Comparison of ENCODE assay signal across 9 cellular contexts in the genomic region with DNA sequence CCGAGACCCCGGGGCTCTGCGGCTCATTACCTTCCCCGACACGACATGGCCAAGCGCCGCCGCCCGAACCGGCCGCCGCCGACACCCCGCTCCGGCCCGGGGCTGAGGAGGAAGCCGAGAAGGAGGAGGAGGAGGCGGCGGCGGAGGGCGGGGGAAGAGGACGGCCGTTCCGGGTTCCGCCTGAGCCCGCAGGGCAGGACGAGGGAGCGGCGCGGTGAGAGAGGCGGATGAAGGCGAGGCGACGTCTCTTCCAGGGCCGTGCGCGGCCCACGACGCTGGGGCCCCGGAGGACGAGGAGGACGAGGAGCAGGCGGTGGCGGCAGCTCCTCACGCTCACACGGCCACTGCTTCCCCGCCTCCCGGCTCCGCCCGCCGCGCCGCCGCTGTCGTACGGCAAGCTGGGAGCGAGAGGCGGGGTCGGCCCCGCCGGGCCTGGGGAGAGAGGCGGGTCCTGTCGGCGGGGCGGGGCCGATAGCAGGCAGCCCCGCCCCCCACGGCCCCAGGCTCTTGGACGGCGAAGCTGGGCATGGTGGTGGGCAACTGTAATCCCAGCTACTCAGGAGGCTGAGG. TPM values are rescaled to one million over a fixed set of nuclear protein-coding genes. Genes with fewer than 3 reads are reported as not detected.
A peak's percentile ranks its signal among the peaks of the same experiment; 100 is the strongest.
DNase-seq lines count a peak whose midpoint lies in the region; ATAC-seq and TF ChIP-seq lines count a peak whose summit lies in the region.
"Not testable (repeated sequence)": the region's sequence is repeated elsewhere in the genome, so short reads cannot be mapped to it uniquely, and the experiment has no call there.
"Had no signal": no experiment of that assay in that cellular context is flagged by ENCODE, and none has a peak within 500 bp of the region (broad histone marks: within the 10 kb centered on the region; RNA-seq: fewer than 3 reads in every experiment).

No MANE protein-coding gene starts in this region.

- not testable (repeated sequence) for H3K36me3 Mint-ChIP-seq in neural progenitor cell

- H3K79me2 ChIP-seq in MM.1S (ENCODE audit: low read length) (peaks cover 26% of the 10 kb centered on the region), neural progenitor cell (ENCODE audit: low read depth) (peaks cover 42% of the 10 kb centered on the region)

- not testable (repeated sequence) for H3K27ac Mint-ChIP-seq in neural progenitor cell

- H3K4me3 ChIP-seq in HEK293 (ENCODE audit: low read depth, low read length): peak overlapping the region; percentile 92
- H3K4me3 ChIP-seq in MM.1S (ENCODE audit: low read length): peak overlapping the region; percentile 76
- peak overlapping the region; percentile 82 for H3K4me3 ChIP-seq in SJSA1
- H3K4me3 ChIP-seq in neural progenitor cell: peak overlapping the region; percentile 88
- H3K4me3 ChIP-seq in stomach: peak overlapping the region; percentile 45 to 85 (median 72)

- peaks cover 13% of the 10 kb centered on the region for H3K4me1 Mint-ChIP-seq in neural progenitor cell

- TF ChIP-seq POLR2A in stomach (IDR thresholded peaks at IDR 0.05): not testable (repeated sequence)

- H3K36me3 ChIP-seq in ES-I3 (ENCODE audit: insufficient read depth, low read length); HEK293 (ENCODE audit: control insufficient read depth in 2 of 2, insufficient read depth in 1 of 2, low read length in 2 of 2); MM.1S (replicated peaks; ENCODE audit: insufficient read depth, low read length); SJSA1; neural progenitor cell; stomach: not testable (repeated sequence)

- DNase-seq in MM.1S (peak; percentile 70), SJSA1 (ENCODE audit: low read depth in 1 of 2, low spot score in 2 of 2) (peak; percentile 86 to 93), foreskin keratinocyte (peak; percentile 67 to 76), neural progenitor cell (ENCODE audit: low spot score) (peak; percentile 92), stomach (peak; percentile 90)
- peak in 3 of 4 experiments; percentile 58 to 76 (median 60) for DNase-seq in activated naive CD4-positive, alpha-beta T cell (lab: John Stamatoyannopoulos, UW)

- ATAC-seq in foreskin keratinocyte: peak; percentile 84

- H2AFZ ChIP-seq in MM.1S (ENCODE audit: low read length) (peak overlapping the region; percentile 59), neural progenitor cell (replicated peaks) (peak overlapping the region; percentile 89)

- H3K9me2 ChIP-seq in MM.1S (replicated peaks; ENCODE audit: insufficient read depth, low read length): not testable (repeated sequence)

- POLR2A ChIA-PET in HEK293 (lab: Yijun Ruan, JAX): interaction anchor here (0.5 to 2.1 kb wide), 13 partner anchors 9 to 454 kb away, joined by 3 to 10 read pairs (median 3); partner anchors contain the start of genes CD2BP2, TBC1D10B and ZNF48

- peak overlapping the region; percentile 81 for H3K4me3 Mint-ChIP-seq in neural progenitor cell

- 0 to 1% (median 0%) methylated on average over 33 to 70 of the region's 70 CpGs for WGBS in stomach, 5 donors

- H3F3A ChIP-seq in MM.1S (ENCODE audit: insufficient read depth, low read length); neural progenitor cell (ENCODE audit: low read depth): not testable (repeated sequence)

- H4K20me1 ChIP-seq in MM.1S (ENCODE audit: insufficient read depth, low read length); neural progenitor cell (ENCODE audit: low read depth): not testable (repeated sequence)

- H3K27me3 ChIP-seq in MM.1S (replicated peaks; ENCODE audit: insufficient read depth, low read length); SJSA1 (replicated peaks); foreskin keratinocyte; neural progenitor cell; stomach: not testable (repeated sequence)

- not testable (repeated sequence) for H3K9me3 Mint-ChIP-seq in neural progenitor cell

- intact Hi-C loops in stomach (cut with DNase I; ENCODE audit: low total_unique reads): not testable (repeated sequence)

- not testable (repeated sequence) for H3K9me3 ChIP-seq in ES-I3 (ENCODE audit: control insufficient read depth, insufficient read depth, low read length); HEK293 (ENCODE audit: control insufficient read depth, insufficient read depth, low read depth, low read length); MM.1S (replicated peaks; ENCODE audit: insufficient read depth, low read length); SJSA1 (replicated peaks); neural progenitor cell (ENCODE audit: low read depth); stomach

- TF ChIP-seq EP300 in stomach (IDR thresholded peaks at IDR 0.05): not testable (repeated sequence)

- peak overlapping the region; percentile 80; the same call in 1 of the 2 replicates for H3K9ac ChIP-seq in ES-I3 (ENCODE audit: low read depth, low read length)
- peak overlapping the region; percentile 67 for H3K9ac ChIP-seq in MM.1S (ENCODE audit: low read length)
- peak overlapping the region; percentile 66 for H3K9ac ChIP-seq in neural progenitor cell

- H3K27ac ChIP-seq in HEK293 (ENCODE audit: extremely low read depth, low read depth, low read length) (peak overlapping the region; percentile 87), MM.1S (ENCODE audit: low read length) (peak overlapping the region; percentile 79), SJSA1 (peak overlapping the region; percentile 83), foreskin keratinocyte (peak overlapping the region; percentile 97), neural progenitor cell (peak overlapping the region; percentile 95), stomach (peak overlapping the region; percentile 94 to 98 (median 98))

- not testable (repeated sequence) for TF ChIP-seq CTCF in HEK293 (tag by site-specific recombination; IDR thresholded peaks at IDR 0.05); MM.1S (IDR thresholded peaks at IDR 0.05; ENCODE audit: low read length); foreskin keratinocyte (conservative IDR thresholded peaks at IDR 0.05); neural progenitor cell (IDR thresholded peaks at IDR 0.05); stomach (IDR thresholded peaks at IDR 0.05)

- not testable (repeated sequence) for H3K4me1 ChIP-seq in ES-I3 (ENCODE audit: insufficient read depth, low read length); HEK293 (ENCODE audit: control insufficient read depth, insufficient read depth, low read length); MM.1S (ENCODE audit: low read length); SJSA1 (replicated peaks); foreskin keratinocyte; neural progenitor cell
- H3K4me1 ChIP-seq in stomach: peaks cover 6 to 13% (median 9%) of the 10 kb centered on the region in 4 donors

- not testable (repeated sequence) for H3K27me3 Mint-ChIP-seq in neural progenitor cell (ENCODE audit: insufficient read depth, low read depth)

- CTCF ChIA-PET in HEK293 (lab: Yijun Ruan, JAX): interaction anchor here (0.5 to 1.6 kb wide), 2 partner anchors 28 to 74 kb away, joined by 3 to 6 read pairs; no protein-coding TSS in a partner anchor

- H3K4me2 ChIP-seq in MM.1S (ENCODE audit: low read depth, low read length) (peak overlapping the region; percentile 85; the same call in 1 of the 2 replicates), neural progenitor cell (peak overlapping the region; percentile 71)

TF ChIP-seq in HEK293, 187 proteins besides CTCF, POLR2A, EP300 and RAD21 (continues in another document):
- 0 out of 2 replicates have a peak, but pooled peaks have one; percentile 46 for TF ChIP-seq IKZF3 (tag by site-specific recombination; IDR thresholded peaks at IDR 0.05)
- TF ChIP-seq KLF7 (tag by site-specific recombination; IDR thresholded peaks at IDR 0.05; ENCODE audit: borderline replicate concordance): peak; percentile 63; the same call in 1 of the 2 replicates
- TF ChIP-seq ZSCAN30 (tag by site-specific recombination; IDR thresholded peaks at IDR 0.05): peak; percentile 6; the same call in 1 of the 2 replicates
- peak; percentile 98 for TF ChIP-seq ZBTB20 (tag by site-specific recombination; IDR thresholded peaks at IDR 0.05)
- TF ChIP-seq KLF8 (tag by site-specific recombination; IDR thresholded peaks at IDR 0.05): peak; percentile 72

RNA-seq across cellular contexts. Expression of gene CD2BP2, which starts 20.0 kb away (rescaled TPM):
- total RNA-seq in SJSA1 (2014; rRNA removed; shearing (Covaris generic)): 55.8 and 60.7 TPM in 2 replicates
- total RNA-seq in foreskin keratinocyte: 60.4 and 62.5 TPM in 2 replicates
- 73.4 and 81.2 TPM in 2 replicates for polyA plus RNA-seq in foreskin keratinocyte
- total RNA-seq in neural progenitor cell (ENCODE audit: low replicate concordance): 30.4 and 55.1 TPM in 2 replicates
- 10 to 100 TPM in 4 of 5 donors, 1 to 10 TPM in 1; 8.8 to 30.8 (median 18.3) TPM for total RNA-seq in stomach
- polyA plus RNA-seq in stomach: 10 to 100 TPM; 37.1 to 45.2 (median 41.4) TPM

RNA-seq across cellular contexts. Expression of gene TBC1D10B, which starts 35.2 kb away (rescaled TPM):
- total RNA-seq in SJSA1 (2014; rRNA removed; shearing (Covaris generic)): 25.8 and 42.5 TPM in 2 replicates
- total RNA-seq in foreskin keratinocyte: 32.1 and 32.9 TPM in 2 replicates
- polyA plus RNA-seq in foreskin keratinocyte: 33.8 and 34.6 TPM in 2 replicates
- total RNA-seq in neural progenitor cell (ENCODE audit: low replicate concordance): 8.2 and 23.4 TPM in 2 replicates
- 10 to 100 TPM; 25.1 to 89.2 (median 33.2) TPM for total RNA-seq in stomach
- polyA plus RNA-seq in stomach: 10 to 100 TPM; 20.5 to 25.0 (median 22.0) TPM

RNA-seq across cellular contexts. Expression of gene MYL11, which starts 39.5 kb away (rescaled TPM):
- total RNA-seq in SJSA1 (2014; rRNA removed; shearing (Covaris generic)): not detected in 2 replicates
- total RNA-seq in foreskin keratinocyte: not detected in 2 replicates
- polyA plus RNA-seq in foreskin keratinocyte: 0.30 and 0.39 TPM in 2 replicates
- 0.68 and 4.1 TPM in 2 replicates for total RNA-seq in neural progenitor cell (ENCODE audit: low replicate concordance)
- total RNA-seq in stomach: not detected
- 1 to 10 TPM in 2 of 3 donors, not detected in 1; 1.6 to 4.7 TPM for polyA plus RNA-seq in stomach
- total RNA-seq: pulmonary artery endothelial cell had no signal

RNA-seq across cellular contexts. Expression of gene SEPTIN1, which starts 47.2 kb away (rescaled TPM):
- not detected in 2 replicates for total RNA-seq in SJSA1 (2014; rRNA removed; shearing (Covaris generic))
- total RNA-seq in foreskin keratinocyte: 0.14 TPM in 1 of 2 replicates, not detected in the other
- polyA plus RNA-seq in foreskin keratinocyte: 0.33 and 0.91 TPM in 2 replicates
- total RNA-seq in neural progenitor cell (ENCODE audit: low replicate concordance): 1.1 TPM in 1 of 2 replicates, not detected in the other
- 1 to 10 TPM in 3 of 5 donors, under 1 TPM in 1, not detected in 1; 0.72 to 6.2 (median 3.9) TPM for total RNA-seq in stomach
- 10 to 100 TPM in 1 of 3 donors, 1 to 10 TPM in 2; 5.2 to 10.5 (median 7.0) TPM for polyA plus RNA-seq in stomach

Comparison
In these comparisons a context has a peak if more than half of its experiments do, and no peak if none do; other contexts are left out.
1. Peak in every context shown above with its lines: DNase-seq, ATAC-seq, H3K4me3 ChIP-seq and H3K27ac ChIP-seq.